ENCODE assay signal across 10 cellular contexts in the genomic region with DNA sequence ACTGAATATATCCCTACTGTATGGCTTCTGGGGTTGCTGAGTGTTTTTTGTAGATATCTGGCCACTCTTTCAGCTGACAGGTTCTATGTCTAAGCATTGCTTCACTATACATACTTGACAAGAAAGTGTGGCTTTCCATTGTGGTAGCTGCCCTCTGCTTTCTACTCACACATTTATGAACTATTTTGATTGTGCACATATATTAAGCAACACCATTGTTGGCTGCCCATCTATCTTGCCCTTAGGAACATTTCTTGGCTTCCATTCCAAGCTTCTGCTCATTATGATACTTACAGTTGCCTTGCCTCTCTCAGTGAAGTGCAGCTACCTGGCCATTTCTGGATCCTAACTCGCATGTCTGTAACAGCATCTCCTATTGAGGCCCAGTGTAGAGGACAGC.
DNase-seq lines count a peak whose midpoint lies in the region; ATAC-seq, FAIRE-seq and TF ChIP-seq lines count a peak whose summit lies in the region.
"Had no signal": no experiment of that assay in that cellular context is flagged by ENCODE, and none has a peak within 500 bp of the region (broad histone marks: within the 10 kb centered on the region; RNA-seq: fewer than 3 reads in every experiment).

No MANE protein-coding gene starts in this region.

- no peak overlapping the region for H3K4me2 ChIP-seq in mammary epithelial cell (ENCODE audit: insufficient read depth, low read depth, low read length)

- TF ChIP-seq CTCF in heart left ventricle (IDR thresholded peaks at IDR 0.05) (no peak), mammary epithelial cell (conservative IDR thresholded peaks at IDR 0.05 in 1 of 2, IDR thresholded peaks at IDR 0.05 in 1 of 2; ENCODE audit: extremely low read depth in 1 of 2, insufficient read depth in 1 of 2, low read depth in 1 of 2, low read length in 2 of 2) (no peak), foreskin keratinocyte (conservative IDR thresholded peaks at IDR 0.05) (no peak), D721Med (IDR thresholded peaks at IDR 0.05; ENCODE audit: insufficient read depth, missing control alignments) (no peak)

- no peak overlapping the region for H3K4me3 ChIP-seq in heart left ventricle
- no peak overlapping the region for H3K4me3 ChIP-seq in mammary epithelial cell (replicated peaks in 1 of 3; ENCODE audit: insufficient read depth in 1 of 3, low read depth in 2 of 3, low read length in 3 of 3)
- H3K4me3 ChIP-seq in small intestine (ENCODE audit: low read depth in 1 of 2, low read length in 2 of 2): no peak overlapping the region

- CTCF ChIA-PET in mammary epithelial cell (lab: Charles Lee; ENCODE audit: low non-redundant PET): interaction anchor here (0.6 kb wide), 1 partner anchor 59 kb away, joined by 7 read pairs; no protein-coding TSS in a partner anchor

- DNase-seq in Right ventricle myocardium superior (no peak), heart left ventricle (no peak), mammary epithelial cell (no peak), foreskin keratinocyte (no peak), D341Med (ENCODE audit: low spot score) (no peak), small intestine (no peak), D721Med (ENCODE audit: insufficient read length, low spot score) (no peak)
- DNase-seq: C1 segment of cervical spinal cord; CD4-positive, alpha-beta T cell had no signal

- in situ Hi-C loops in mammary epithelial cell (cut with MboI; ENCODE audit: low sequenced_read_pairs in 2 of 2): loop anchor here in 1 of 2 donors (5.0 kb wide), 1 partner anchor 164 kb away; no protein-coding TSS in a partner anchor

- no peaks in the 10 kb centered on the region for H3K79me2 ChIP-seq in mammary epithelial cell (ENCODE audit: insufficient read depth, low read length)

- H4K20me1 ChIP-seq in mammary epithelial cell (ENCODE audit: insufficient read depth, low read length): no peaks in the 10 kb centered on the region

- H3K36me3 ChIP-seq in heart left ventricle (no peaks in the 10 kb centered on the region), mammary epithelial cell (ENCODE audit: insufficient read depth, low read length) (no peaks in the 10 kb centered on the region), small intestine (ENCODE audit: control insufficient read depth in 2 of 2, insufficient read depth in 2 of 2, low read length in 2 of 2) (no peaks in the 10 kb centered on the region)

- WGBS in heart left ventricle, 4 donors: 88 to 97% (median 91%) methylated on average over 1 of the region's 1 CpG
- WGBS in mammary epithelial cell (ENCODE audit: low coverage, missing lambda C conversion rate): 100% methylated on average over 1 of the region's 1 CpG
- WGBS in small intestine, 3 donors: 90 to 97% (median 95%) methylated on average over 1 of the region's 1 CpG

- FAIRE-seq in small intestine (lab: Jason Lieb, UNC): no peak
- no peak for FAIRE-seq in D721Med (lab: Jason Lieb, UNC)

- ATAC-seq in Right ventricle myocardium superior (ENCODE audit: poor library complexity) (peak; percentile 34), heart left ventricle (no peak), foreskin keratinocyte (no peak)

- H3K27me3 ChIP-seq in heart left ventricle: no peaks in the 10 kb centered on the region
- H3K27me3 ChIP-seq in mammary epithelial cell (ENCODE audit: insufficient read depth, low read length): no peaks in the 10 kb centered on the region
- H3K27me3 ChIP-seq in foreskin keratinocyte: no peaks in the 10 kb centered on the region
- H3K27me3 ChIP-seq in small intestine (ENCODE audit: control insufficient read depth in 2 of 2, insufficient read depth in 2 of 2, low read length in 2 of 2): no peaks in the 10 kb centered on the region

- intact Hi-C loops in Right ventricle myocardium superior (cut with DNase I): no loop called here
- intact Hi-C loops in heart left ventricle (cut with DNase I): loop anchor here in 3 of 10 donors (10.0 kb wide), 3 partner anchors 162 to 962 kb away; no protein-coding TSS in a partner anchor
- intact Hi-C loops in mammary epithelial cell (cut with micrococcal nuclease): loop anchor here (2.0 to 5.0 kb wide), 4 partner anchors 62 to 956 kb away; no protein-coding TSS in a partner anchor

- H3K9me3 ChIP-seq in heart left ventricle: peaks cover 0 to 2% (median 0%) of the 10 kb centered on the region in 12 donors
- H3K9me3 ChIP-seq in mammary epithelial cell (replicated peaks; ENCODE audit: insufficient read depth, low read length): no peaks in the 10 kb centered on the region
- no peaks in the 10 kb centered on the region for H3K9me3 ChIP-seq in small intestine (ENCODE audit: control insufficient read depth, low read depth)

- H3K9ac ChIP-seq in mammary epithelial cell (ENCODE audit: insufficient read depth, low read length): no peak overlapping the region

- no peaks in the 10 kb centered on the region for H3K4me1 ChIP-seq in heart left ventricle
- peaks cover 37% of the 10 kb centered on the region for H3K4me1 ChIP-seq in mammary epithelial cell (ENCODE audit: insufficient read depth, low read length)
- peaks cover 41% of the 10 kb centered on the region for H3K4me1 ChIP-seq in foreskin keratinocyte
- no peaks in the 10 kb centered on the region for H3K4me1 ChIP-seq in small intestine (ENCODE audit: control insufficient read depth in 2 of 2, insufficient read depth in 1 of 2, low read depth in 1 of 2, low read length in 1 of 2)

- H3K27ac ChIP-seq in heart left ventricle: no peak overlapping the region
- H3K27ac ChIP-seq in mammary epithelial cell (ENCODE audit: insufficient read depth, low read depth, low read length): peak overlapping the region; percentile 48
- H3K27ac ChIP-seq in foreskin keratinocyte: peak overlapping the region; percentile 61
- no peak overlapping the region for H3K27ac ChIP-seq in small intestine (ENCODE audit: low read depth in 1 of 2, low read length in 1 of 2)
- H3K27ac ChIP-seq: HL-60 had no signal

- no peak for TF ChIP-seq POLR2A in heart left ventricle (IDR thresholded peaks at IDR 0.05)

- dilution Hi-C loops in mammary epithelial cell (cut with HindIII; ENCODE audit: low sequenced_read_pairs): loop anchor here (5.0 kb wide), 2 partner anchors 69 to 219 kb away; partner anchors contain the start of gene FST

- H2AFZ ChIP-seq in mammary epithelial cell (ENCODE audit: low read depth, low read length): peak overlapping the region; percentile 45

- BruUV-seq in mammary epithelial cell (replicated peaks; lab: Mats Ljungman, UMichigan): no TSS peak

Comparison
In these comparisons a context has a peak if more than half of its experiments do, and no peak if none do; other contexts are left out.
1. H3K27ac ChIP-seq: peak in mammary epithelial cell (single experiment) and foreskin keratinocyte (single experiment); none in heart left ventricle (0 of 12) and small intestine (0 of 2).